Comparison of ENCODE assay signal across 10 cellular contexts in the genomic region with DNA sequence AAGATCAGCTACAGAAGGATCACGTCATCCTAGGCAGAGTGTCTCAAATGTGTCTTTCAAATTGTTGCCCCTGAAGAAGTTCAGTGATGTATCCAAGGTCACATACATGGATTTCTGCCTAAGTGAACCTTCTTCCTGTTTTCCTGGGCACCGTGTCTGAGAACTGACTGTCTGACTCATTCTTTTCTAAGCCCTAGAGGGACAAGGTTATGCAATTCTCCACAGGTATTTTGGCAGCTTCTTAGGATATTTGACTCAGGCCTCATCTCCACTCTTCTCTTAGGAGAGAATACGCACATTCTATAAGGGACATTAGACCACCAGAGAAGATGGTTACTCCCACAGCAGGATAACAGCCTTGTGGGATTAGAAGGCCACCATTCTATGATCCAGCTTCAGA.
DNase-seq lines count a peak whose midpoint lies in the region; TF ChIP-seq lines count a peak whose summit lies in the region.
"Had no signal": no experiment of that assay in that cellular context is flagged by ENCODE, and none has a peak within 500 bp of the region (broad histone marks: within the 10 kb centered on the region; RNA-seq: fewer than 3 reads in every experiment).

No MANE protein-coding gene starts in this region.

- no peak for TF ChIP-seq POLR2A in prostate gland (IDR thresholded peaks at IDR 0.05)

- no peak overlapping the region for H3K9ac ChIP-seq in fibroblast of lung (ENCODE audit: insufficient read depth, low read length)

- H3K27me3 ChIP-seq in fibroblast of lung (ENCODE audit: control insufficient read depth, insufficient read depth, low read length) (no peaks in the 10 kb centered on the region), prostate gland (replicated peaks; ENCODE audit: insufficient read depth) (no peaks in the 10 kb centered on the region)
- H3K27me3 ChIP-seq: heart right ventricle had no signal

- H2AFZ ChIP-seq in fibroblast of lung (ENCODE audit: low read length): no peak overlapping the region

- no peaks in the 10 kb centered on the region for H3K9me3 ChIP-seq in fibroblast of lung (ENCODE audit: control insufficient read depth, insufficient read depth, low read depth, low read length)
- no peaks in the 10 kb centered on the region for H3K9me3 ChIP-seq in prostate gland
- H3K9me3 ChIP-seq: heart right ventricle had no signal

- intact Hi-C loops in prostate gland (cut with DNase I): no loop called here

- WGBS in prostate gland: 68% methylated on average over 3 of the region's 3 CpGs

- H3K4me1 ChIP-seq in fibroblast of lung (ENCODE audit: control insufficient read depth, extremely low read depth, insufficient read depth, low read length) (peaks cover 3% of the 10 kb centered on the region), prostate gland (replicated peaks) (no peaks in the 10 kb centered on the region)

- H3K4me2 ChIP-seq in fibroblast of lung (ENCODE audit: extremely low read depth, insufficient read depth, low read length): no peak overlapping the region

- no peaks in the 10 kb centered on the region for H3K36me3 ChIP-seq in fibroblast of lung (ENCODE audit: control insufficient read depth, insufficient read depth, low read length)
- H3K36me3 ChIP-seq in prostate gland: no peaks in the 10 kb centered on the region
- H3K36me3 ChIP-seq: heart right ventricle had no signal

- DNase-seq in H4 (ENCODE audit: low spot score) (peak; percentile 60), SW 1271 (lab: John Stamatoyannopoulos, UW) (peak; percentile 11 to 75), fibroblast of lung (ENCODE audit: low read depth in 2 of 2) (peak; percentile 59 to 95), prostate gland (ENCODE audit: low spot score) (peak; percentile 48), NCI-H1436 treated with DMSO at 0.1 percent for 48 hours (lab: John Stamatoyannopoulos, UW) (no peak), coronary artery (ENCODE audit: low spot score) (no peak), cerebellum (ENCODE audit: low spot score) (no peak), NCI-H1105 treated with DMSO at 0.1 percent for 48 hours (lab: John Stamatoyannopoulos, UW) (no peak)
- DNase-seq: heart right ventricle, NCI-H2029 treated with DMSO at 0.1 percent for 48 hours had no signal

- H3K4me3 ChIP-seq in fibroblast of lung (replicated peaks in 1 of 4; ENCODE audit: control extremely low read depth in 1 of 4, insufficient read depth in 1 of 4, low read depth in 3 of 4, low read length in 4 of 4) (no peak overlapping the region), prostate gland (no peak overlapping the region), coronary artery (no peak overlapping the region)
- H3K4me3 ChIP-seq: heart right ventricle had no signal

- no peaks in the 10 kb centered on the region for H4K20me1 ChIP-seq in fibroblast of lung (ENCODE audit: control insufficient read depth, extremely low read depth, insufficient read depth, low read length)

- TF ChIP-seq CTCF in fibroblast of lung (conservative IDR thresholded peaks at IDR 0.05 in 1 of 2, IDR thresholded peaks at IDR 0.05 in 1 of 2; ENCODE audit: low read depth in 1 of 2, low read length in 2 of 2) (no peak), prostate gland (IDR thresholded peaks at IDR 0.05) (no peak), coronary artery (IDR thresholded peaks at IDR 0.05) (no peak)

- no peaks in the 10 kb centered on the region for H3K79me2 ChIP-seq in fibroblast of lung (ENCODE audit: control insufficient read depth, insufficient read depth, low read length)

- H3K27ac ChIP-seq in fibroblast of lung (ENCODE audit: insufficient read depth, low read length): no peak overlapping the region
- no peak overlapping the region for H3K27ac ChIP-seq in prostate gland
- H3K27ac ChIP-seq in coronary artery: no peak overlapping the region
- H3K27ac ChIP-seq: heart right ventricle had no signal

Comparison
In these comparisons a context has a peak if more than half of its experiments do, and no peak if none do; other contexts are left out.
1. DNase-seq: peak in H4 (single experiment), SW 1271 (2 of 2), fibroblast of lung (2 of 2) and prostate gland (single experiment); none in NCI-H1436 treated with DMSO at 0.1 percent for 48 hours (single experiment), coronary artery (single experiment), cerebellum (single experiment) and NCI-H1105 treated with DMSO at 0.1 percent for 48 hours (single experiment).